23 cellular contexts compared by ENCODE assay signal in genomic region chr7:22255342-22255741, GRCh38.
DNase-seq lines count a peak whose midpoint lies in the region; ATAC-seq and TF ChIP-seq lines count a peak whose summit lies in the region.
"Had no signal": no experiment of that assay in that cellular context is flagged by ENCODE, and none has a peak within 500 bp of the region (broad histone marks: within the 10 kb centered on the region; RNA-seq: fewer than 3 reads in every experiment).

No MANE protein-coding gene starts in this region.

- CTCF ChIA-PET in activated CD4-positive, alpha-beta memory T cell treated with anti-CD3 and anti-CD28 coated beads, Interleukin-2, amount 10 ng/mL, durations not matched to agents 7 days and 5 days (lab: Charles Lee): no interaction called here

- H3K27me3 ChIP-seq in hepatocyte (no peaks in the 10 kb centered on the region), stomach (no peaks in the 10 kb centered on the region), BE2C (no peaks in the 10 kb centered on the region)
- H3K27me3 ChIP-seq: colonic mucosa, foreskin keratinocyte, heart right ventricle, right atrium auricular region, spleen, upper lobe of left lung had no signal

- no peaks in the 10 kb centered on the region for H3K36me3 Mint-ChIP-seq in activated CD4-positive, alpha-beta memory T cell treated with anti-CD3 and anti-CD28 coated beads, Interleukin-2, amount 10 ng/mL, durations not matched to agents 7 days and 5 days (ENCODE audit: low read depth)

- no peak for ATAC-seq in GM18861 (IDR thresholded peaks at IDR 0.05; ENCODE audit: unreplicated experiment)
- ATAC-seq: effector memory CD8-positive, alpha-beta T cell; esophagus mucosa; foreskin keratinocyte; left lobe of liver had no signal

- no peak overlapping the region for H3K4me2 ChIP-seq in hepatocyte

- no peak overlapping the region for H3K27ac Mint-ChIP-seq in activated CD4-positive, alpha-beta memory T cell treated with anti-CD3 and anti-CD28 coated beads, Interleukin-2, amount 10 ng/mL, durations not matched to agents 7 days and 5 days
- H3K27ac Mint-ChIP-seq: effector memory CD8-positive, alpha-beta T cell had no signal

- no peaks in the 10 kb centered on the region for H3K9me3 Mint-ChIP-seq in activated CD4-positive, alpha-beta memory T cell treated with anti-CD3 and anti-CD28 coated beads, Interleukin-2, amount 10 ng/mL, durations not matched to agents 7 days and 5 days
- H3K9me3 Mint-ChIP-seq: effector memory CD8-positive, alpha-beta T cell had no signal

- no peak overlapping the region for H3K4me3 Mint-ChIP-seq in activated CD4-positive, alpha-beta memory T cell treated with anti-CD3 and anti-CD28 coated beads, Interleukin-2, amount 10 ng/mL, durations not matched to agents 7 days and 5 days

- H3K9me3 ChIP-seq in hepatocyte (ENCODE audit: low read depth) (no peaks in the 10 kb centered on the region), stomach (no peaks in the 10 kb centered on the region), BE2C (no peaks in the 10 kb centered on the region; the same call in 1 of the 2 replicates)
- H3K9me3 ChIP-seq: colonic mucosa, heart right ventricle, right atrium auricular region, spleen, upper lobe of left lung had no signal

- TF ChIP-seq CTCF in hepatocyte (IDR thresholded peaks at IDR 0.05; ENCODE audit: poor library complexity): no peak
- no peak for TF ChIP-seq CTCF in stomach (IDR thresholded peaks at IDR 0.05)
- no peak for TF ChIP-seq CTCF in BE2C (IDR thresholded peaks at IDR 0.05; ENCODE audit: low read depth, low read length)

- H3K4me1 Mint-ChIP-seq in activated CD4-positive, alpha-beta memory T cell treated with anti-CD3 and anti-CD28 coated beads, Interleukin-2, amount 10 ng/mL, durations not matched to agents 7 days and 5 days: peaks cover 2% of the 10 kb centered on the region

- H3K79me2 ChIP-seq in hepatocyte: no peaks in the 10 kb centered on the region

- TF ChIP-seq EP300 in stomach (IDR thresholded peaks at IDR 0.05): no peak

- DNase-seq in stimulated activated CD4-positive, alpha-beta T cell treated with anti-CD3 and anti-CD28 coated beads, Interleukin-4, amount 100 ng/mL, for 1 hour: peak; percentile 6
- no peak for DNase-seq in stimulated activated CD4-positive, alpha-beta T cell treated with anti-CD3 and anti-CD28 coated beads, Interleukin-2, amount 100 ng/mL, for 48 hours
- DNase-seq in activated CD4-positive, alpha-beta memory T cell treated with anti-CD3 and anti-CD28 coated beads, Interleukin-2, amount 10 ng/mL, durations not matched to agents 7 days and 5 days: peak; percentile 19
- DNase-seq in hepatocyte (ENCODE audit: low spot score): no peak
- no peak for DNase-seq in stomach
- DNase-seq in BE2C: no peak
- DNase-seq in amygdala (lab: John Stamatoyannopoulos, UW): no peak
- DNase-seq: activated CD8-positive, alpha-beta memory T cell treated with anti-CD3 and anti-CD28 coated beads for 24 hours; amniotic stem cell; colonic mucosa; effector memory CD8-positive, alpha-beta T cell; foreskin keratinocyte; heart right ventricle; IMR-90; naive B cell; NCI-H345; spleen; upper lobe of left lung had no signal

- no peak for TF ChIP-seq POLR2A in stomach (IDR thresholded peaks at IDR 0.05)

- no peaks in the 10 kb centered on the region for H4K20me1 ChIP-seq in hepatocyte (ENCODE audit: insufficient read depth, poor library complexity, severe bottlenecking)

- H3K4me3 ChIP-seq in hepatocyte (no peak overlapping the region), stomach (no peak overlapping the region), BE2C (ENCODE audit: low read depth, low read length) (no peak overlapping the region)
- H3K4me3 ChIP-seq: colonic mucosa, heart right ventricle, right atrium auricular region, spleen, upper lobe of left lung had no signal

- H3K4me1 ChIP-seq in hepatocyte (ENCODE audit: insufficient read depth): no peaks in the 10 kb centered on the region
- peaks cover 6 to 16% (median 11%) of the 10 kb centered on the region in 4 donors for H3K4me1 ChIP-seq in stomach
- H3K4me1 ChIP-seq in BE2C: peaks cover 19% of the 10 kb centered on the region
- H3K4me1 ChIP-seq: colonic mucosa, right atrium auricular region had no signal

- POLR2A ChIA-PET in activated CD4-positive, alpha-beta memory T cell treated with anti-CD3 and anti-CD28 coated beads, Interleukin-2, amount 10 ng/mL, durations not matched to agents 7 days and 5 days (lab: Charles Lee): no interaction called here

- H2AFZ ChIP-seq in hepatocyte: no peak overlapping the region

- 95% methylated on average over 1 of the region's 1 CpG for WGBS in hepatocyte (ENCODE audit: low lambda C conversion rate, missing lambda C conversion rate)
- WGBS in stomach, 5 donors: 92 to 100% (median 97%) methylated on average over 1 of the region's 1 CpG

- H3K36me3 ChIP-seq in hepatocyte (replicated peaks; ENCODE audit: insufficient read depth, low read depth) (no peaks in the 10 kb centered on the region), stomach (no peaks in the 10 kb centered on the region), BE2C (peaks cover 17% of the 10 kb centered on the region)
- H3K36me3 ChIP-seq: colonic mucosa, heart right ventricle, right atrium auricular region, upper lobe of left lung had no signal

- H3K9me2 ChIP-seq in hepatocyte (replicated peaks; ENCODE audit: insufficient read depth): no peaks in the 10 kb centered on the region

- intact Hi-C loops in stomach (cut with DNase I; ENCODE audit: low total_unique reads): no loop called here

- H3K27me3 Mint-ChIP-seq in activated CD4-positive, alpha-beta memory T cell treated with anti-CD3 and anti-CD28 coated beads, Interleukin-2, amount 10 ng/mL, durations not matched to agents 7 days and 5 days: peaks cover 21% of the 10 kb centered on the region
- H3K27me3 Mint-ChIP-seq: naive B cell had no signal

- H3K27ac ChIP-seq in hepatocyte: peak overlapping the region; percentile 2
- peak overlapping the region; percentile 30 to 67 (median 56) for H3K27ac ChIP-seq in stomach
- H3K27ac ChIP-seq: colonic mucosa, foreskin keratinocyte, heart right ventricle, right atrium auricular region, spleen, upper lobe of left lung, VCaP had no signal

Comparison
In these comparisons a context has a peak if more than half of its experiments do, and no peak if none do; other contexts are left out.
1. DNase-seq: peak in stimulated activated CD4-positive, alpha-beta T cell treated with anti-CD3 and anti-CD28 coated beads, Interleukin-4, amount 100 ng/mL, for 1 hour (single experiment) and activated CD4-positive, alpha-beta memory T cell treated with anti-CD3 and anti-CD28 coated beads, Interleukin-2, amount 10 ng/mL, durations not matched to agents 7 days and 5 days (single experiment); none in stimulated activated CD4-positive, alpha-beta T cell treated with anti-CD3 and anti-CD28 coated beads, Interleukin-2, amount 100 ng/mL, for 48 hours (0 of 2), hepatocyte (single experiment), stomach (single experiment), BE2C (single experiment) and amygdala (0 of 56).